1 cellular context compared by ENCODE assay signal in genomic region chr5:139293504-139294371, GRCh38.
TF ChIP-seq lines count a peak whose summit lies in the region.

Gene MATR3, plus strand, starts transcription at chr5:139293740. Its CDS starts 13,676 bp downstream, at chr5:139307416.

TF ChIP-seq in K562, 482 proteins besides CTCF, POLR2A, EP300 and RAD21 (continued from another document and continues in another):
- TF ChIP-seq ZNF407 (IDR thresholded peaks at IDR 0.05; ENCODE audit: low read depth) (no peak), USF1 (CRISPR knock-in tag; IDR thresholded peaks at IDR 0.05) (0 out of 2 replicates have a peak, but pooled peaks have one; percentile 32), ZNF408 (CRISPR knock-in tag; IDR thresholded peaks at IDR 0.05; ENCODE audit: low read depth) (no peak), ZBTB12 (CRISPR knock-in tag; IDR thresholded peaks at IDR 0.05) (no peak), FOSL1 (tag; conservative IDR thresholded peaks at IDR 0.05) (0 out of 2 replicates have a peak, but pooled peaks have one; percentile 38), TEAD4 (IDR thresholded peaks at IDR 0.05; ENCODE audit: low read length) (peak; percentile 56; the same call in 1 of the 2 replicates), TEAD4 (CRISPR knock-in tag; IDR thresholded peaks at IDR 0.05; ENCODE audit: borderline replicate concordance) (no peak), POLR2G (IDR thresholded peaks at IDR 0.05; ENCODE audit: low read depth, low read length) (peak; percentile 98), HDAC1 (IDR thresholded peaks at IDR 0.05) (peak in 1 of 2 experiments; percentile 75; a peak in 2 of 4 replicates), SIRT6 (IDR thresholded peaks at IDR 0.05; ENCODE audit: low read depth, low read length) (no peak), HDGF (IDR thresholded peaks at IDR 0.05) (no peak), CXXC5 (CRISPR knock-in tag; IDR thresholded peaks at IDR 0.05) (peak; percentile 88), MNT (conservative IDR thresholded peaks at IDR 0.05) (peak; percentile 59 to 70), HDAC2 (IDR thresholded peaks at IDR 0.05) (no peak; the same call in 1 of the 2 replicates), GABPB1 (CRISPR knock-in tag; IDR thresholded peaks at IDR 0.05) (peak; percentile 81; the same call in 1 of the 2 replicates), PBX2 (CRISPR knock-in tag; IDR thresholded peaks at IDR 0.05; ENCODE audit: low read depth) (no peak), PBX2 (tag; conservative IDR thresholded peaks at IDR 0.05; ENCODE audit: low read depth) (no peak), SMAD3 (CRISPR knock-in tag; conservative IDR thresholded peaks at IDR 0.05) (no peak), CREM (IDR thresholded peaks at IDR 0.05; ENCODE audit: low read depth) (peak; percentile 81), NEUROD1 (IDR thresholded peaks at IDR 0.05; ENCODE audit: borderline replicate concordance, low read depth, low read length, partially characterized antibody) (peak; percentile 22), STAT6 (CRISPR knock-in tag; IDR thresholded peaks at IDR 0.05) (peak; percentile 83; the same call in 1 of the 2 replicates), ETS1 (conservative IDR thresholded peaks at IDR 0.05; ENCODE audit: control insufficient read depth, low read depth, low read length) (peak; percentile 31; the same call in 1 of the 2 replicates), GATAD2B (IDR thresholded peaks at IDR 0.05; ENCODE audit: borderline replicate concordance) (no peak), ZNF239 (CRISPR knock-in tag; IDR thresholded peaks at IDR 0.05) (no peak), SIN3A (IDR thresholded peaks at IDR 0.05; ENCODE audit: borderline replicate concordance in 2 of 2, control insufficient read depth in 1 of 2, low read depth in 2 of 2, low read length in 2 of 2) (peak in 1 of 2 experiments; percentile 21; a peak in 2 of 4 replicates), SUPT5H (IDR thresholded peaks at IDR 0.05) (peak; percentile 98), RREB1 (CRISPR knock-in tag; IDR thresholded peaks at IDR 0.05) (no peak), ZC3H11A (IDR thresholded peaks at IDR 0.05; ENCODE audit: low read depth, low read length) (0 out of 2 replicates have a peak, but pooled peaks have one; percentile 43), YY1 (IDR thresholded peaks at IDR 0.05; ENCODE audit: borderline replicate concordance in 1 of 3, control insufficient read depth in 1 of 3, extremely low read depth in 1 of 3, insufficient read depth in 3 of 3, insufficient read length in 1 of 3, insufficient replicate concordance in 2 of 3, low read depth in 1 of 3, low read length in 2 of 3) (peak; percentile 81 to 96 (median 90))
